9 cellular contexts compared by ENCODE assay signal in the genomic region with DNA sequence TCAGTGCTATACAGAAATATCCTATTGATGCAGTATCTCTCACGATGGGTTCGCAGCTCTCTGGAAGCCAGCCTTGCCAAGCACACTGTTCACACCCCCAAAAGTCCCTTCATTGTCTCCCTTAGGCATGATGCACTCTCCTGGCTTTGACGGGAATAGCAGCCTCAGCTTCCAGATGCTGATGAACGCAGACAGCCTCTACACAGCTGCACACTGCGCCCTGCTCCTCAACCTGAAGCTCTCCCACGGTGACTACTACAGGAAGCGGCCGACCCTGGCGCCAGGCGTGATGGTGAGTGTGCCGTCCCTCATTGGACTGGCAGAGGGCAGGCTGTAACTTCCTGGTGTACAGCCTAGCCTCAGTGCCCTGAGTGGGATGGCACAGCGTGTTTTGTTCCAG.
DNase-seq lines count a peak whose midpoint lies in the region; FAIRE-seq and TF ChIP-seq lines count a peak whose summit lies in the region.
"Had no signal": no experiment of that assay in that cellular context is flagged by ENCODE, and none has a peak within 500 bp of the region (broad histone marks: within the 10 kb centered on the region; RNA-seq: fewer than 3 reads in every experiment).

No MANE protein-coding gene starts in this region.

- FAIRE-seq in H54 (lab: Jason Lieb, UNC), result no peak

- DNase-seq in SK-N-DZ (ENCODE audit: low spot score), result peak; percentile 68
- DNase-seq in cardiac muscle cell (ENCODE audit: low read depth in 1 of 2, low spot score in 1 of 2), result peak; percentile 39 to 54
- DNase-seq in prostate gland (ENCODE audit: low spot score), result peak; percentile 35
- DNase-seq in H54 (ENCODE audit: insufficient read length, low spot score), result no peak
- no peak for DNase-seq in activated T-cell treated with anti-CD3 and anti-CD28 coated beads, Interleukin-2, amount 50 U/mL, for 48 hours
- DNase-seq in activated CD4-positive, alpha-beta T cell treated with anti-CD3 and anti-CD28 coated beads, Interleukin-2, amount 10 ng/mL, durations not matched to agents 7 days and 5 days, result no peak
- no peak for DNase-seq in NCI-H1105 (lab: John Stamatoyannopoulos, UW)
- DNase-seq: activated CD8-positive, alpha-beta memory T cell treated with anti-CD3 and anti-CD28 coated beads for 24 hours had no signal

- H3K4me3 ChIP-seq in HEK293 (ENCODE audit: low read depth, low read length) (no peak overlapping the region), cardiac muscle cell (no peak overlapping the region), prostate gland (no peak overlapping the region)

- no peaks in the 10 kb centered on the region for H3K27me3 Mint-ChIP-seq in activated CD4-positive, alpha-beta T cell treated with anti-CD3 and anti-CD28 coated beads, Interleukin-2, amount 10 ng/mL, durations not matched to agents 7 days and 5 days

- 59% methylated on average over 12 of the region's 12 CpGs for WGBS in prostate gland

- no peaks in the 10 kb centered on the region for H3K36me3 Mint-ChIP-seq in activated CD4-positive, alpha-beta T cell treated with anti-CD3 and anti-CD28 coated beads, Interleukin-2, amount 10 ng/mL, durations not matched to agents 7 days and 5 days (ENCODE audit: low read depth)

- H3K36me3 ChIP-seq in HEK293 (ENCODE audit: control insufficient read depth in 2 of 2, insufficient read depth in 1 of 2, low read length in 2 of 2), result peaks cover 0 to 26% of the 10 kb centered on the region in 2 experiments; a peak in 2 of 3 replicates
- no peaks in the 10 kb centered on the region for H3K36me3 ChIP-seq in cardiac muscle cell
- no peaks in the 10 kb centered on the region for H3K36me3 ChIP-seq in prostate gland

- H3K27ac Mint-ChIP-seq in activated CD4-positive, alpha-beta T cell treated with anti-CD3 and anti-CD28 coated beads, Interleukin-2, amount 10 ng/mL, durations not matched to agents 7 days and 5 days, result no peak overlapping the region

- TF ChIP-seq POLR2A in prostate gland (IDR thresholded peaks at IDR 0.05) (no peak), H54 (IDR thresholded peaks at IDR 0.05; ENCODE audit: low read depth, low read length) (no peak)

- TF ChIP-seq CTCF in HEK293 (tag by site-specific recombination; IDR thresholded peaks at IDR 0.05) (peak; percentile 59; the same call in 1 of the 2 replicates), cardiac muscle cell (IDR thresholded peaks at IDR 0.05; ENCODE audit: low read depth, low read length) (peak; percentile 50), prostate gland (IDR thresholded peaks at IDR 0.05) (peak in 3 of 4 experiments; percentile 13 to 54 (median 53))

- H3K27ac ChIP-seq in HEK293 (ENCODE audit: extremely low read depth, low read depth, low read length) (no peak overlapping the region), cardiac muscle cell (no peak overlapping the region), prostate gland (peak overlapping the region in 1 of 2 donors; percentile 21)

- peaks cover 9% of the 10 kb centered on the region for H3K27me3 ChIP-seq in cardiac muscle cell
- H3K27me3 ChIP-seq in prostate gland (replicated peaks; ENCODE audit: insufficient read depth), result no peaks in the 10 kb centered on the region

- no peaks in the 10 kb centered on the region for H3K9me3 ChIP-seq in HEK293 (ENCODE audit: control insufficient read depth, insufficient read depth, low read depth, low read length)
- H3K9me3 ChIP-seq in cardiac muscle cell (ENCODE audit: low read depth), result no peaks in the 10 kb centered on the region
- no peaks in the 10 kb centered on the region for H3K9me3 ChIP-seq in prostate gland

- POLR2A ChIA-PET in HEK293 (lab: Yijun Ruan, JAX), result no interaction called here
- POLR2A ChIA-PET in activated CD4-positive, alpha-beta T cell treated with anti-CD3 and anti-CD28 coated beads, Interleukin-2, amount 10 ng/mL, durations not matched to agents 7 days and 5 days (lab: Charles Lee), result no interaction called here

- H3K4me1 ChIP-seq in HEK293 (ENCODE audit: control insufficient read depth, insufficient read depth, low read length) (no peaks in the 10 kb centered on the region), cardiac muscle cell (ENCODE audit: low read depth) (peaks cover 5% of the 10 kb centered on the region), prostate gland (replicated peaks) (no peaks in the 10 kb centered on the region)

- no peak overlapping the region for H3K4me3 Mint-ChIP-seq in activated CD4-positive, alpha-beta T cell treated with anti-CD3 and anti-CD28 coated beads, Interleukin-2, amount 10 ng/mL, durations not matched to agents 7 days and 5 days

- CTCF ChIA-PET in HEK293 (lab: Yijun Ruan, JAX), result interaction anchor here (0.8 to 2.2 kb wide), 4 partner anchors 10 to 163 kb away, joined by 3 to 8 read pairs (median 4); a partner anchor contains a TSS
- CTCF ChIA-PET in activated CD4-positive, alpha-beta T cell treated with anti-CD3 and anti-CD28 coated beads, Interleukin-2, amount 10 ng/mL, durations not matched to agents 7 days and 5 days (lab: Charles Lee), result no interaction called here

- H3K4me1 Mint-ChIP-seq in activated CD4-positive, alpha-beta T cell treated with anti-CD3 and anti-CD28 coated beads, Interleukin-2, amount 10 ng/mL, durations not matched to agents 7 days and 5 days, result no peaks in the 10 kb centered on the region

- intact Hi-C loops in prostate gland (cut with DNase I), result no loop called here

- H3K9me3 Mint-ChIP-seq in activated CD4-positive, alpha-beta T cell treated with anti-CD3 and anti-CD28 coated beads, Interleukin-2, amount 10 ng/mL, durations not matched to agents 7 days and 5 days, result no peaks in the 10 kb centered on the region

TF ChIP-seq in HEK293, 187 proteins besides CTCF, POLR2A, EP300 and RAD21:
- no peak for TF ChIP-seq KLF8 (tag by site-specific recombination; IDR thresholded peaks at IDR 0.05)
- TF ChIP-seq ZNF146 (tag by site-specific recombination; IDR thresholded peaks at IDR 0.05), result no peak
- TF ChIP-seq FEZF1 (tag by site-specific recombination; IDR thresholded peaks at IDR 0.05), result no peak
- TF ChIP-seq, protein P1, sequence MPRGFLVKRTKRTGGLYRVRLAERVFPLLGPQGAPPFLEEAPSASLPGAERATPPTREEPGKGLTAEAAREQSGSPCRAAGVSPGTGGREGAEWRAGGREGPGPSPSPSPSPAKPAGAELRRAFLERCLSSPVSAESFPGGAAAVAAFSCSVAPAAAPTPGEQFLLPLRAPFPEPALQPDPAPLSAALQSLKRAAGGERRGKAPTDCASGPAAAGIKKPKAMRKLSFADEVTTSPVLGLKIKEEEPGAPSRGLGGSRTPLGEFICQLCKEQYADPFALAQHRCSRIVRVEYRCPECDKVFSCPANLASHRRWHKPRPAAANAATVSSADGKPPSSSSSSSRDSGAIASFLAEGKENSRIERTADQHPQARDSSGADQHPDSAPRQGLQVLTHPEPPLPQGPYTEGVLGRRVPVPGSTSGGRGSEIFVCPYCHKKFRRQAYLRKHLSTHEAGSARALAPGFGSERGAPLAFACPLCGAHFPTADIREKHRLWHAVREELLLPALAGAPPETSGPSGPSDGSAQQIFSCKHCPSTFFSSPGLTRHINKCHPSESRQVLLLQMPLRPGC (tag by site-specific recombination; IDR thresholded peaks at IDR 0.05), result no peak
- no peak for TF ChIP-seq OVOL3 (tag by site-specific recombination; IDR thresholded peaks at IDR 0.05)
- TF ChIP-seq, protein P2, sequence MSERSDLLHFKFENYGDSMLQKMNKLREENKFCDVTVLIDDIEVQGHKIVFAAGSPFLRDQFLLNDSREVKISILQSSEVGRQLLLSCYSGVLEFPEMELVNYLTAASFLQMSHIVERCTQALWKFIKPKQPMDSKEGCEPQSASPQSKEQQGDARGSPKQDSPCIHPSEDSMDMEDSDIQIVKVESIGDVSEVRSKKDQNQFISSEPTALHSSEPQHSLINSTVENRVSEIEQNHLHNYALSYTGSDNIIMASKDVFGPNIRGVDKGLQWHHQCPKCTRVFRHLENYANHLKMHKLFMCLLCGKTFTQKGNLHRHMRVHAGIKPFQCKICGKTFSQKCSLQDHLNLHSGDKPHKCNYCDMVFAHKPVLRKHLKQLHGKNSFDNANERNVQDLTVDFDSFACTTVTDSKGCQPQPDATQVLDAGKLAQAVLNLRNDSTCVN (tag by site-specific recombination; optimal IDR thresholded peaks at IDR 0.05), result no peak
- TF ChIP-seq ZNF211 (tag by site-specific recombination; IDR thresholded peaks at IDR 0.05; ENCODE audit: low read depth), result no peak
- no peak for TF ChIP-seq ZNF311 (tag by site-specific recombination; IDR thresholded peaks at IDR 0.05; ENCODE audit: borderline replicate concordance)
- no peak for TF ChIP-seq ZNF302 (tag by site-specific recombination; IDR thresholded peaks at IDR 0.05; ENCODE audit: low read depth)
- no peak for TF ChIP-seq ZNF426 (tag by site-specific recombination; IDR thresholded peaks at IDR 0.05)
- no peak for TF ChIP-seq KLF9 (tag by site-specific recombination; IDR thresholded peaks at IDR 0.05; ENCODE audit: low read depth)
- no peak for TF ChIP-seq ZNF670 (tag by site-specific recombination; IDR thresholded peaks at IDR 0.05; ENCODE audit: low read depth)

Comparison
In these comparisons a context has a peak if more than half of its experiments do, and no peak if none do; other contexts are left out.
1. DNase-seq: peak in SK-N-DZ (single experiment), cardiac muscle cell (2 of 2) and prostate gland (single experiment); none in H54 (single experiment), activated T-cell treated with anti-CD3 and anti-CD28 coated beads, Interleukin-2, amount 50 U/mL, for 48 hours (0 of 2), activated CD4-positive, alpha-beta T cell treated with anti-CD3 and anti-CD28 coated beads, Interleukin-2, amount 10 ng/mL, durations not matched to agents 7 days and 5 days (single experiment) and NCI-H1105 (single experiment).
2. Peak in every context shown above with its lines, with median percentiles within 50 percentile points of each other: CTCF ChIP-seq.